Comparison of ENCODE assay signal across 10 cellular contexts in the genomic region with DNA sequence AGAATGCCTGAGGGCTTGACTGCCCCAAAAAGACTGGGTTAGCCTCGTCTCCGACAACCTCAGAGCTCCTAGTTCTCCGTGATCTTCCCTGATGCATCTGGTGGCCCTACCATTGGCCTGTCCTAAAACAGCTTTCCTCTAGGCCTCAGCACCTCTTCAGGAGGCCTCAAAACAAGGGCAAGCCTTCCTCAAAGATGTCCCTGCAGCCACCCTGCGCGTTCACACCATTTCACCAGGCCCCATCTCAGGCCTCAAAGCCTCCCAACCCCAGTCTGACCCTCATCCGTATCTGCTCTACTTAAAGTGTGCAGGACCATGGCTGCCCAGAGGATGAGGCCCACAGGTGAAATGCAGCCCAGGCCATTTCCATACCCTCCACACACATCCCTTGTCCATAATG.
"Had no signal": no experiment of that assay in that cellular context is flagged by ENCODE, and none has a peak within 500 bp of the region (broad histone marks: within the 10 kb centered on the region; RNA-seq: fewer than 3 reads in every experiment).

No MANE protein-coding gene starts in this region.

- DNase-seq: esophagus squamous epithelium, foreskin keratinocyte had no signal

- H3K27ac Mint-ChIP-seq: activated CD8-positive, alpha-beta T cell treated with anti-CD3 and anti-CD28 coated beads for 36 hours; activated naive CD4-positive, alpha-beta T cell treated with anti-CD3 and anti-CD28 coated beads, Interleukin-2, amount 50 U/mL, for 72 hours; natural killer cell treated with Interleukin-12 subunit alpha and Interleukin-12 subunit beta and Interleukin-15 and Interleukin-18, amount 100 ng/mL, for 72 hours; T-helper 2 cell treated with Interferon-gamma antibody and Interleukin-4, amounts not matched to agents 5 μg/mL and 100 μg/mL, for 36 hours had no signal

- H3K36me3 ChIP-seq: esophagus squamous epithelium, pancreas, thoracic aorta had no signal

- H3K4me3 ChIP-seq: lung, mucosa of descending colon had no signal

- H3K4me3 Mint-ChIP-seq: activated CD8-positive, alpha-beta T cell treated with anti-CD3 and anti-CD28 coated beads for 36 hours; natural killer cell treated with Interleukin-12 subunit alpha and Interleukin-12 subunit beta and Interleukin-15 and Interleukin-18, amount 100 ng/mL, for 72 hours; T-helper 2 cell treated with Interferon-gamma antibody and Interleukin-4, amounts not matched to agents 5 μg/mL and 100 μg/mL, for 36 hours had no signal

- H3K27me3 ChIP-seq: foreskin keratinocyte had no signal

- H3K9me3 Mint-ChIP-seq: activated CD8-positive, alpha-beta T cell treated with anti-CD3 and anti-CD28 coated beads for 36 hours; activated naive CD4-positive, alpha-beta T cell treated with anti-CD3 and anti-CD28 coated beads, Interleukin-2, amount 50 U/mL, for 72 hours; natural killer cell treated with Interleukin-12 subunit alpha and Interleukin-12 subunit beta and Interleukin-15 and Interleukin-18, amount 100 ng/mL, for 72 hours; T-helper 2 cell treated with Interferon-gamma antibody and Interleukin-4, amounts not matched to agents 5 μg/mL and 100 μg/mL, for 36 hours had no signal

- H3K27ac ChIP-seq: esophagus squamous epithelium, foreskin keratinocyte, pancreas, thoracic aorta had no signal

- H3K36me3 Mint-ChIP-seq: activated naive CD4-positive, alpha-beta T cell treated with anti-CD3 and anti-CD28 coated beads, Interleukin-2, amount 50 U/mL, for 72 hours; natural killer cell treated with Interleukin-12 subunit alpha and Interleukin-12 subunit beta and Interleukin-15 and Interleukin-18, amount 100 ng/mL, for 72 hours had no signal
